Comparison of ENCODE assay signal across 1 cellular context in genomic region chr6:26195924-26196845, GRCh38.
TF ChIP-seq lines count a peak whose summit lies in the region.

No MANE protein-coding gene starts in this region.

TF ChIP-seq in GM12878, 131 proteins besides CTCF, POLR2A, EP300 and RAD21 (continued from another document):
- TF ChIP-seq, protein P1, sequence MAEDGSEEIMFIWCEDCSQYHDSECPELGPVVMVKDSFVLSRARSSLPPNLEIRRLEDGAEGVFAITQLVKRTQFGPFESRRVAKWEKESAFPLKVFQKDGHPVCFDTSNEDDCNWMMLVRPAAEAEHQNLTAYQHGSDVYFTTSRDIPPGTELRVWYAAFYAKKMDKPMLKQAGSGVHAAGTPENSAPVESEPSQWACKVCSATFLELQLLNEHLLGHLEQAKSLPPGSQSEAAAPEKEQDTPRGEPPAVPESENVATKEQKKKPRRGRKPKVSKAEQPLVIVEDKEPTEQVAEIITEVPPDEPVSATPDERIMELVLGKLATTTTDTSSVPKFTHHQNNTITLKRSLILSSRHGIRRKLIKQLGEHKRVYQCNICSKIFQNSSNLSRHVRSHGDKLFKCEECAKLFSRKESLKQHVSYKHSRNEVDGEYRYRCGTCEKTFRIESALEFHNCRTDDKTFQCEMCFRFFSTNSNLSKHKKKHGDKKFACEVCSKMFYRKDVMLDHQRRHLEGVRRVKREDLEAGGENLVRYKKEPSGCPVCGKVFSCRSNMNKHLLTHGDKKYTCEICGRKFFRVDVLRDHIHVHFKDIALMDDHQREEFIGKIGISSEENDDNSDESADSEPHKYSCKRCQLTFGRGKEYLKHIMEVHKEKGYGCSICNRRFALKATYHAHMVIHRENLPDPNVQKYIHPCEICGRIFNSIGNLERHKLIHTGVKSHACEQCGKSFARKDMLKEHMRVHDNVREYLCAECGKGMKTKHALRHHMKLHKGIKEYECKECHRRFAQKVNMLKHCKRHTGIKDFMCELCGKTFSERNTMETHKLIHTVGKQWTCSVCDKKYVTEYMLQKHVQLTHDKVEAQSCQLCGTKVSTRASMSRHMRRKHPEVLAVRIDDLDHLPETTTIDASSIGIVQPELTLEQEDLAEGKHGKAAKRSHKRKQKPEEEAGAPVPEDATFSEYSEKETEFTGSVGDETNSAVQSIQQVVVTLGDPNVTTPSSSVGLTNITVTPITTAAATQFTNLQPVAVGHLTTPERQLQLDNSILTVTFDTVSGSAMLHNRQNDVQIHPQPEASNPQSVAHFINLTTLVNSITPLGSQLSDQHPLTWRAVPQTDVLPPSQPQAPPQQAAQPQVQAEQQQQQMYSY (CRISPR knock-in tag; IDR thresholded peaks at IDR 0.05), result peak; percentile 79; the same call in 1 of the 2 replicates
- TF ChIP-seq CEBPB (IDR thresholded peaks at IDR 0.05; ENCODE audit: borderline replicate concordance in 1 of 2, low read depth in 2 of 2, low read length in 2 of 2) (peak in 1 of 2 experiments; percentile 38; a peak in 1 of 4 replicates), HDAC6 (IDR thresholded peaks at IDR 0.05; ENCODE audit: unreplicated experiment) (no peak), STAT1 (conservative IDR thresholded peaks at IDR 0.05) (no peak), KAT2A (conservative IDR thresholded peaks at IDR 0.05; ENCODE audit: control insufficient read depth, low read depth, low read length) (no peak), GABPA (IDR thresholded peaks at IDR 0.05; ENCODE audit: low read depth) (no peak), CBFB (IDR thresholded peaks at IDR 0.05; ENCODE audit: low read depth) (no peak; the same call in 1 of the 2 replicates), BHLHE40 (IDR thresholded peaks at IDR 0.05; ENCODE audit: borderline replicate concordance in 1 of 2, low read depth in 2 of 2, low read length in 1 of 2) (peak; percentile 58 to 82; a peak in 3 of 4 replicates), BMI1 (IDR thresholded peaks at IDR 0.05; ENCODE audit: borderline replicate concordance) (0 out of 2 replicates have a peak, but pooled peaks have one; percentile 27), USF2 (IDR thresholded peaks at IDR 0.05; ENCODE audit: borderline replicate concordance, low read depth, low read length) (peak; percentile 36; the same call in 1 of the 2 replicates), ZNF384 (IDR thresholded peaks at IDR 0.05; ENCODE audit: borderline replicate concordance, low read depth, low read length) (no peak), IKZF1 (conservative IDR thresholded peaks at IDR 0.05) (no peak), MLLT1 (IDR thresholded peaks at IDR 0.05) (peak; percentile 53; the same call in 1 of the 2 replicates), POU2F2 (IDR thresholded peaks at IDR 0.05; ENCODE audit: borderline replicate concordance, low read depth, low read length) (peak; percentile 26; the same call in 1 of the 3 replicates), PAX5 (IDR thresholded peaks at IDR 0.05; ENCODE audit: borderline replicate concordance, low read depth, low read length) (no peak), MTA3 (IDR thresholded peaks at IDR 0.05; ENCODE audit: borderline replicate concordance, low read length) (peak; percentile 15)
- TF ChIP-seq, protein P2, sequence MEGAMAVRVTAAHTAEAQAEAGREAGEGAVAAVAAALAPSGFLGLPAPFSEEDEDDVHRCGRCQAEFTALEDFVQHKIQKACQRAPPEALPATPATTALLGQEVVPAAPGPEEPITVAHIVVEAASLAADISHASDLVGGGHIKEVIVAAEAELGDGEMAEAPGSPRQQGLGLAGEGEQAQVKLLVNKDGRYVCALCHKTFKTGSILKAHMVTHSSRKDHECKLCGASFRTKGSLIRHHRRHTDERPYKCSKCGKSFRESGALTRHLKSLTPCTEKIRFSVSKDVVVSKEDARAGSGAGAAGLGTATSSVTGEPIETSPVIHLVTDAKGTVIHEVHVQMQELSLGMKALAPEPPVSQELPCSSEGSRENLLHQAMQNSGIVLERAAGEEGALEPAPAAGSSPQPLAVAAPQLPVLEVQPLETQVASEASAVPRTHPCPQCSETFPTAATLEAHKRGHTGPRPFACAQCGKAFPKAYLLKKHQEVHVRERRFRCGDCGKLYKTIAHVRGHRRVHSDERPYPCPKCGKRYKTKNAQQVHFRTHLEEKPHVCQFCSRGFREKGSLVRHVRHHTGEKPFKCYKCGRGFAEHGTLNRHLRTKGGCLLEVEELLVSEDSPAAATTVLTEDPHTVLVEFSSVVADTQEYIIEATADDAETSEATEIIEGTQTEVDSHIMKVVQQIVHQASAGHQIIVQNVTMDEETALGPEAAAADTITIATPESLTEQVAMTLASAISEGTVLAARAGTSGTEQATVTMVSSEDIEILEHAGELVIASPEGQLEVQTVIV (IDR thresholded peaks at IDR 0.05; ENCODE audit: borderline replicate concordance, partially characterized antibody), result no peak
- TF ChIP-seq, protein P3, sequence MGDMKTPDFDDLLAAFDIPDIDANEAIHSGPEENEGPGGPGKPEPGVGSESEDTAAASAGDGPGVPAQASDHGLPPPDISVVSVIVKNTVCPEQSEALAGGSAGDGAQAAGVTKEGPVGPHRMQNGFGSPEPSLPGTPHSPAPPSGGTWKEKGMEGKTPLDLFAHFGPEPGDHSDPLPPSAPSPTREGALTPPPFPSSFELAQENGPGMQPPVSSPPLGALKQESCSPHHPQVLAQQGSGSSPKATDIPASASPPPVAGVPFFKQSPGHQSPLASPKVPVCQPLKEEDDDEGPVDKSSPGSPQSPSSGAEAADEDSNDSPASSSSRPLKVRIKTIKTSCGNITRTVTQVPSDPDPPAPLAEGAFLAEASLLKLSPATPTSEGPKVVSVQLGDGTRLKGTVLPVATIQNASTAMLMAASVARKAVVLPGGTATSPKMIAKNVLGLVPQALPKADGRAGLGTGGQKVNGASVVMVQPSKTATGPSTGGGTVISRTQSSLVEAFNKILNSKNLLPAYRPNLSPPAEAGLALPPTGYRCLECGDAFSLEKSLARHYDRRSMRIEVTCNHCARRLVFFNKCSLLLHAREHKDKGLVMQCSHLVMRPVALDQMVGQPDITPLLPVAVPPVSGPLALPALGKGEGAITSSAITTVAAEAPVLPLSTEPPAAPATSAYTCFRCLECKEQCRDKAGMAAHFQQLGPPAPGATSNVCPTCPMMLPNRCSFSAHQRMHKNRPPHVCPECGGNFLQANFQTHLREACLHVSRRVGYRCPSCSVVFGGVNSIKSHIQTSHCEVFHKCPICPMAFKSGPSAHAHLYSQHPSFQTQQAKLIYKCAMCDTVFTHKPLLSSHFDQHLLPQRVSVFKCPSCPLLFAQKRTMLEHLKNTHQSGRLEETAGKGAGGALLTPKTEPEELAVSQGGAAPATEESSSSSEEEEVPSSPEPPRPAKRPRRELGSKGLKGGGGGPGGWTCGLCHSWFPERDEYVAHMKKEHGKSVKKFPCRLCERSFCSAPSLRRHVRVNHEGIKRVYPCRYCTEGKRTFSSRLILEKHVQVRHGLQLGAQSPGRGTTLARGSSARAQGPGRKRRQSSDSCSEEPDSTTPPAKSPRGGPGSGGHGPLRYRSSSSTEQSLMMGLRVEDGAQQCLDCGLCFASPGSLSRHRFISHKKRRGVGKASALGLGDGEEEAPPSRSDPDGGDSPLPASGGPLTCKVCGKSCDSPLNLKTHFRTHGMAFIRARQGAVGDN (IDR thresholded peaks at IDR 0.05), result peak; percentile 54; the same call in 1 of the 2 replicates
